In the genomic region with DNA sequence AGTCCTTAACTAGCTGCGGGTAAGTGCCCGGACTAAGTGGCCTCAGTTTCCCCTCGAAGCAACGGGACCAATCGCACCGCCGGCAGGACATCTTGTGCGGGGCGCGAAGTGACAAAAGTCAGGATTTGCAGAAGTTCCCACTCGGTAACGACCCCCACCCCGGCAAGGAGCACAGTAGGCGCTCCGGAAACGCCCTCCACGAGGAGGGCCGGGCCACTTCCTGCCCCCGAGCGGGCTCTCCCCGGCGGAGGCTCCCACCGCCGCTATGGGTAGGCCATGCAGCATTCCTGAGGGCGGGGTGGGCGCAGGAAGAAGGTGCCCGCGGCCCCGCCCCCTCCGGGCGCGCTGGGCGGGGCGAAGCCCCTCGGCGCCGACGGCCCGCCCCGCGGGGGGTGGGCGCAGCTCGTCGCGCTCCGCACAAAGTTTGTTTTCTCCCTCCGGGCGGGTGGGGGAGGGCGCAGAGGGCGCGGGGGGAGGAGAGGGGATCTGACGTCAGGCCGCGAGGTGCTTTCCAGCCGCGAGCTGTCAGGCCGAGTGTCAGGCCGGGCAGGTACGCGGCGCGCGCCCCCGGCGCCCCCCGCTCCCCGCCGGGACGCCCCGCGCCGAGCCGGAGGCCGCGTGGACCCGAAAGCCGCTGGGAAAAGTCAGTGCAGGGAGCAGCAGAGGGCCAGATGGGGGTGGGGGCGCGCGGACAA, we compare ENCODE assay signal across 1 cellular context.
TF ChIP-seq lines count a peak whose summit lies in the region.

Gene TGIF2, plus strand, starts transcription at position 495 of the 695 bp plus-strand sequence. CDS start 5,178 bp downstream, outside the sequence.

TF ChIP-seq in GM12878, 131 proteins besides CTCF, POLR2A, EP300 and RAD21 (continued from another document and continues in another):
- no peak for TF ChIP-seq MYB (IDR thresholded peaks at IDR 0.05; ENCODE audit: borderline replicate concordance, low read depth, low read length)
- TF ChIP-seq, protein P1, sequence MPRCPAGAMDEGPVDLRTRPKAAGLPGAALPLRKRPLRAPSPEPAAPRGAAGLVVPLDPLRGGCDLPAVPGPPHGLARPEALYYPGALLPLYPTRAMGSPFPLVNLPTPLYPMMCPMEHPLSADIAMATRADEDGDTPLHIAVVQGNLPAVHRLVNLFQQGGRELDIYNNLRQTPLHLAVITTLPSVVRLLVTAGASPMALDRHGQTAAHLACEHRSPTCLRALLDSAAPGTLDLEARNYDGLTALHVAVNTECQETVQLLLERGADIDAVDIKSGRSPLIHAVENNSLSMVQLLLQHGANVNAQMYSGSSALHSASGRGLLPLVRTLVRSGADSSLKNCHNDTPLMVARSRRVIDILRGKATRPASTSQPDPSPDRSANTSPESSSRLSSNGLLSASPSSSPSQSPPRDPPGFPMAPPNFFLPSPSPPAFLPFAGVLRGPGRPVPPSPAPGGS (IDR thresholded peaks at IDR 0.05; ENCODE audit: borderline replicate concordance, insufficient read depth, low read depth, low read length, poor library complexity, severe bottlenecking): peak; percentile 9
- no peak for TF ChIP-seq CEBPZ (IDR thresholded peaks at IDR 0.05; ENCODE audit: low read depth, low read length)
- TF ChIP-seq STAT3 (IDR thresholded peaks at IDR 0.05; ENCODE audit: low read depth, low read length): no peak
- TF ChIP-seq MTA2 (IDR thresholded peaks at IDR 0.05; ENCODE audit: low read depth): peak; percentile 22; the same call in 1 of the 2 replicates
- TF ChIP-seq E4F1 (IDR thresholded peaks at IDR 0.05; ENCODE audit: borderline replicate concordance, partially characterized antibody): peak; percentile 48
- no peak for TF ChIP-seq SREBF2 (IDR thresholded peaks at IDR 0.05; ENCODE audit: low read length)
- no peak; the same call in none of the 2 replicates for TF ChIP-seq LARP7 (IDR thresholded peaks at IDR 0.05)
- TF ChIP-seq IRF5 (IDR thresholded peaks at IDR 0.05; ENCODE audit: borderline replicate concordance): no peak
- TF ChIP-seq SPI1 (IDR thresholded peaks at IDR 0.05; ENCODE audit: borderline replicate concordance, insufficient read depth, low read depth, low read length): peak; percentile 26; the same call in 1 of the 2 replicates
- peak; percentile 69 for TF ChIP-seq POLR2AphosphoS5 (IDR thresholded peaks at IDR 0.05; ENCODE audit: low read length)
- TF ChIP-seq SP1 (IDR thresholded peaks at IDR 0.05; ENCODE audit: low read depth, low read length): peak; percentile 73
- peak; percentile 64 for TF ChIP-seq RELA (IDR thresholded peaks at IDR 0.05; ENCODE audit: borderline replicate concordance, partially characterized antibody)
- TF ChIP-seq NR2F1 (conservative IDR thresholded peaks at IDR 0.05): no peak; the same call in 1 of the 2 replicates
- TF ChIP-seq GATAD2B (conservative IDR thresholded peaks at IDR 0.05; ENCODE audit: low read depth): peak; percentile 80
- TF ChIP-seq USF1 (IDR thresholded peaks at IDR 0.05; ENCODE audit: borderline replicate concordance, extremely low read length, insufficient read depth, low read depth, low read length): no peak
- TF ChIP-seq CHD2 (IDR thresholded peaks at IDR 0.05; ENCODE audit: borderline replicate concordance, low read depth, low read length): no peak
- peak; percentile 80 for TF ChIP-seq ZBTB40 (IDR thresholded peaks at IDR 0.05; ENCODE audit: borderline replicate concordance)
- 0 out of 2 replicates have a peak, but pooled peaks have one; percentile 11 for TF ChIP-seq MEF2A (IDR thresholded peaks at IDR 0.05; ENCODE audit: insufficient read depth, low read depth, low read length)
- peak; percentile 52; the same call in 1 of the 2 replicates for TF ChIP-seq CBFB (IDR thresholded peaks at IDR 0.05; ENCODE audit: low read depth)
- no peak; the same call in 2 of the 3 replicates for TF ChIP-seq POU2F2 (IDR thresholded peaks at IDR 0.05; ENCODE audit: borderline replicate concordance, low read depth, low read length)
- TF ChIP-seq, protein P2, sequence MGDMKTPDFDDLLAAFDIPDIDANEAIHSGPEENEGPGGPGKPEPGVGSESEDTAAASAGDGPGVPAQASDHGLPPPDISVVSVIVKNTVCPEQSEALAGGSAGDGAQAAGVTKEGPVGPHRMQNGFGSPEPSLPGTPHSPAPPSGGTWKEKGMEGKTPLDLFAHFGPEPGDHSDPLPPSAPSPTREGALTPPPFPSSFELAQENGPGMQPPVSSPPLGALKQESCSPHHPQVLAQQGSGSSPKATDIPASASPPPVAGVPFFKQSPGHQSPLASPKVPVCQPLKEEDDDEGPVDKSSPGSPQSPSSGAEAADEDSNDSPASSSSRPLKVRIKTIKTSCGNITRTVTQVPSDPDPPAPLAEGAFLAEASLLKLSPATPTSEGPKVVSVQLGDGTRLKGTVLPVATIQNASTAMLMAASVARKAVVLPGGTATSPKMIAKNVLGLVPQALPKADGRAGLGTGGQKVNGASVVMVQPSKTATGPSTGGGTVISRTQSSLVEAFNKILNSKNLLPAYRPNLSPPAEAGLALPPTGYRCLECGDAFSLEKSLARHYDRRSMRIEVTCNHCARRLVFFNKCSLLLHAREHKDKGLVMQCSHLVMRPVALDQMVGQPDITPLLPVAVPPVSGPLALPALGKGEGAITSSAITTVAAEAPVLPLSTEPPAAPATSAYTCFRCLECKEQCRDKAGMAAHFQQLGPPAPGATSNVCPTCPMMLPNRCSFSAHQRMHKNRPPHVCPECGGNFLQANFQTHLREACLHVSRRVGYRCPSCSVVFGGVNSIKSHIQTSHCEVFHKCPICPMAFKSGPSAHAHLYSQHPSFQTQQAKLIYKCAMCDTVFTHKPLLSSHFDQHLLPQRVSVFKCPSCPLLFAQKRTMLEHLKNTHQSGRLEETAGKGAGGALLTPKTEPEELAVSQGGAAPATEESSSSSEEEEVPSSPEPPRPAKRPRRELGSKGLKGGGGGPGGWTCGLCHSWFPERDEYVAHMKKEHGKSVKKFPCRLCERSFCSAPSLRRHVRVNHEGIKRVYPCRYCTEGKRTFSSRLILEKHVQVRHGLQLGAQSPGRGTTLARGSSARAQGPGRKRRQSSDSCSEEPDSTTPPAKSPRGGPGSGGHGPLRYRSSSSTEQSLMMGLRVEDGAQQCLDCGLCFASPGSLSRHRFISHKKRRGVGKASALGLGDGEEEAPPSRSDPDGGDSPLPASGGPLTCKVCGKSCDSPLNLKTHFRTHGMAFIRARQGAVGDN (IDR thresholded peaks at IDR 0.05): peak; percentile 81
- no peak for TF ChIP-seq SUZ12 (IDR thresholded peaks at IDR 0.05; ENCODE audit: unreplicated experiment)
- no peak for TF ChIP-seq NFXL1 (IDR thresholded peaks at IDR 0.05; ENCODE audit: borderline replicate concordance)
- no peak for TF ChIP-seq ATF7 (IDR thresholded peaks at IDR 0.05; ENCODE audit: low read depth)
- TF ChIP-seq ESRRA (IDR thresholded peaks at IDR 0.05; ENCODE audit: low read length): no peak
- no peak for TF ChIP-seq SIX5 (IDR thresholded peaks at IDR 0.05; ENCODE audit: low read depth, low read length, severe bottlenecking)
- TF ChIP-seq KLF5 (IDR thresholded peaks at IDR 0.05; ENCODE audit: partially characterized antibody): no peak
